Comparison of ENCODE assay signal across 8 cellular contexts in the genomic region with DNA sequence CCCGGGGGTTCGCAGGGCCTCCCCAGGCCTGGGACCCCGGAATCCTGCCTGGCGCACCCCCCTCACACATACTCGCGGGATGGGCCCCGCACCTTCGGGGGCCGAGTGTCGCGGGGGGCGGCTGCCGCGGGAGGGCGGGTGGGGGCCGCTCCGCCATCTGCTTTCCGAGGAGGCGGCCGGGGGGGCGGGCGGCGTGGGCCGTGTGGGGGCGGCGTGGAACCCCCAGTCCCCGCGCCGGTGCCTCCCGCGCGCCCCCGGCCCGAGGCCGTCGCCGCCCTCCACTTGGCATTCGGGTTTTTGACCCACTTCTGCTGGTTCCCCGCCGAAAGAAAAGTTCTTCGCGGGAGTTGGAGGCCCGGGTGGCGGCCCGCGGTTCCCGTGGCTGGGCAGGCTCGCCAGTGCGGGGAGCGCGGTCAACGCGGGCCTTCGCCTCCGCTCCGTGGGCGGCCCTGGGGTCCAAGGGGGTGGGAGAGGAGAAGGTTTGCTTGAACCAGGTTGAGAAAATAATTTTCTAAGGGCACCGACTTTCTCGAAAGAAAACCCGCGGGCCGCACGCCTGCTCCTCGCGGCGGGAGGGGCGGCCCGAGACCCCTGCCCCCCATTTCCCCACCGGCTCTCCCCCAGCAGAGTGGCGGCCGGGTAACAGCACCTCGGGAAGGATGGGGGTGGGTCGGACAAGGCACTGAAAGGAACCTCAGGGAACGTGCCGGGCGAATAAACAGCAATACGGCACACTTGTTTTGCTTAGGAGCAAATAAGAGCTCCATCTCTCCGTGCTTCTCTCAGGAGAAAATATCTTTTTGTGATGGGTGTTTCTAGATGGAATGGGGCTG. TPM values are rescaled to one million over a fixed set of nuclear protein-coding genes. Genes with fewer than 3 reads are reported as not detected.
DNase-seq lines count a peak whose midpoint lies in the region; TF ChIP-seq lines count a peak whose summit lies in the region.

No MANE protein-coding gene starts in this region.

- H3K36me3 ChIP-seq in SJSA1, result peaks cover 40% of the 10 kb centered on the region
- peaks cover 3 to 11% of the 10 kb centered on the region in 2 donors for H3K36me3 ChIP-seq in esophagus (ENCODE audit: control insufficient read depth in 2 of 2, insufficient read depth in 2 of 2, low read length in 1 of 2)
- no peaks in the 10 kb centered on the region for H3K36me3 ChIP-seq in parathyroid adenoma (ENCODE audit: control insufficient read depth, insufficient read depth, low read length)

- H3K4me3 ChIP-seq in SJSA1 (peak overlapping the region; percentile 83), esophagus (ENCODE audit: low read depth in 1 of 2, low read length in 2 of 2) (peak overlapping the region; percentile 82 to 90), parathyroid adenoma (ENCODE audit: low read depth, low read length) (peak overlapping the region; percentile 72)

- H3K4me1 ChIP-seq in SJSA1 (replicated peaks) (peaks cover 15% of the 10 kb centered on the region), esophagus (ENCODE audit: control insufficient read depth in 2 of 2, insufficient read depth in 2 of 2, low read length in 1 of 2) (peaks cover 0 to 2% of the 10 kb centered on the region in 2 donors), parathyroid adenoma (no peaks in the 10 kb centered on the region)

- TF ChIP-seq CTCF in parathyroid adenoma (IDR thresholded peaks at IDR 0.05) (no peak), GM10266 (IDR thresholded peaks at IDR 0.05; ENCODE audit: control insufficient read depth, insufficient read depth, low read depth, missing control alignments) (no peak)

- no peaks in the 10 kb centered on the region for H3K79me2 ChIP-seq in parathyroid adenoma

- peak overlapping the region; percentile 42 for H2AFZ ChIP-seq in parathyroid adenoma

- H3K9ac ChIP-seq in parathyroid adenoma, result no peak overlapping the region

- no peak overlapping the region; the same call in 1 of the 2 replicates for H3K27ac ChIP-seq in SJSA1
- H3K27ac ChIP-seq in esophagus (ENCODE audit: low read depth in 2 of 2, low read length in 1 of 2), result peak overlapping the region; percentile 86 to 93
- no peak overlapping the region for H3K27ac ChIP-seq in parathyroid adenoma

- DNase-seq in EH (ENCODE audit: low read depth), result peak; percentile 9
- no peak for DNase-seq in SJSA1 (ENCODE audit: low read depth in 1 of 2, low spot score in 2 of 2)
- no peak for DNase-seq in NCI-H146 treated with DMSO at 0.1 percent for 48 hours (lab: John Stamatoyannopoulos, UW; ENCODE audit: unreplicated experiment)
- DNase-seq in GM10266 (ENCODE audit: extremely low spot score), result no peak
- no peak for DNase-seq in putamen (ENCODE audit: low spot score)
- DNase-seq in activated CD4-positive, CD25-positive, alpha-beta regulatory T cell (lab: John Stamatoyannopoulos, UW), result no peak

- peak overlapping the region; percentile 87 for H3K4me2 ChIP-seq in parathyroid adenoma (ENCODE audit: low read length)

- no peaks in the 10 kb centered on the region for H3K9me3 ChIP-seq in SJSA1 (replicated peaks)
- no peaks in the 10 kb centered on the region for H3K9me3 ChIP-seq in esophagus (ENCODE audit: control insufficient read depth in 2 of 2, insufficient read depth in 1 of 2, low read depth in 1 of 2, low read length in 1 of 2)
- no peaks in the 10 kb centered on the region for H3K9me3 ChIP-seq in parathyroid adenoma (ENCODE audit: control insufficient read depth, low read length)

- WGBS in esophagus, 2 donors, result 1 to 2% methylated on average over 53 to 78 of the region's 78 CpGs

- H3K27me3 ChIP-seq in SJSA1 (replicated peaks), result no peaks in the 10 kb centered on the region
- no peaks in the 10 kb centered on the region for H3K27me3 ChIP-seq in esophagus (ENCODE audit: control insufficient read depth in 1 of 2, insufficient read depth in 2 of 2, low read length in 2 of 2)
- H3K27me3 ChIP-seq in parathyroid adenoma (ENCODE audit: control insufficient read depth, insufficient read depth, low read length), result no peaks in the 10 kb centered on the region

RNA-seq across cellular contexts. Expression of gene PHF13, which starts 1.6 kb away (rescaled TPM):
- 17.6 and 18.0 TPM in 2 replicates for total RNA-seq in SJSA1 (2014; rRNA removed; shearing (Covaris generic))
- 1 to 10 TPM; 8.4 to 9.0 TPM for polyA plus RNA-seq in esophagus

RNA-seq across cellular contexts. Expression of gene THAP3, which starts 9.5 kb away (rescaled TPM):
- total RNA-seq in SJSA1 (2014; rRNA removed; shearing (Covaris generic)), result 28.8 and 29.0 TPM in 2 replicates
- polyA plus RNA-seq in esophagus, result 10 to 100 TPM; 10.5 to 18.1 TPM

RNA-seq across cellular contexts. Expression of gene KLHL21, which starts 12.5 kb away (rescaled TPM):
- 19.9 and 26.4 TPM in 2 replicates for total RNA-seq in SJSA1 (2014; rRNA removed; shearing (Covaris generic))
- polyA plus RNA-seq in esophagus, result 10 to 100 TPM; 20.5 to 22.3 TPM

RNA-seq across cellular contexts. Expression of gene ZBTB48, which starts 35.4 kb away (rescaled TPM):
- 13.4 and 32.5 TPM in 2 replicates for total RNA-seq in SJSA1 (2014; rRNA removed; shearing (Covaris generic))
- 10 to 100 TPM; 16.2 to 42.7 TPM for polyA plus RNA-seq in esophagus

Comparison
In these comparisons a context has a peak if more than half of its experiments do, and no peak if none do; other contexts are left out.
1. H3K27ac ChIP-seq: peak in esophagus (2 of 2); none in SJSA1 (single experiment) and parathyroid adenoma (single experiment).
2. Peak in every context shown above with its lines, with median percentiles within 50 percentile points of each other: H3K4me3 ChIP-seq.